In genomic region chr3:112979244-112979832, GRCh38 we compare ENCODE assay signal across 8 cellular contexts. TPM values are rescaled to one million over a fixed set of nuclear protein-coding genes. Genes with fewer than 3 reads are reported as not detected.
DNase-seq lines count a peak whose midpoint lies in the region; ATAC-seq and TF ChIP-seq lines count a peak whose summit lies in the region.

No MANE protein-coding gene starts in this region.

- TF ChIP-seq RAD21 in HCT116 (IDR thresholded peaks at IDR 0.05; ENCODE audit: low read depth), result peak; percentile 69

- TF ChIP-seq EP300 in sigmoid colon (IDR thresholded peaks at IDR 0.05), result no peak

- no peaks in the 10 kb centered on the region for H3K36me3 ChIP-seq in CD8-positive, alpha-beta T cell (ENCODE audit: insufficient read depth, low read length)
- H3K36me3 ChIP-seq in HCT116 (ENCODE audit: control insufficient read depth in 1 of 2, insufficient read depth in 2 of 2, low read length in 2 of 2), result no peaks in the 10 kb centered on the region
- H3K36me3 ChIP-seq in RWPE2 (ENCODE audit: low read depth), result no peaks in the 10 kb centered on the region
- no peaks in the 10 kb centered on the region for H3K36me3 ChIP-seq in sigmoid colon

- H3K27me3 Mint-ChIP-seq in CD8-positive, alpha-beta T cell (ENCODE audit: low read depth), result no peaks in the 10 kb centered on the region
- H3K27me3 Mint-ChIP-seq in T-helper 2 cell treated with Interferon-gamma antibody and Interleukin-4, amounts not matched to agents 5 μg/mL and 100 μg/mL, for 36 hours (ENCODE audit: low read depth), result peaks cover 3% of the 10 kb centered on the region

- CTCF ChIA-PET in CD8-positive, alpha-beta T cell (lab: Charles Lee), result interaction anchor here (0.6 to 6.0 kb wide), 27 partner anchors 10 to 407 kb away, joined by 3 to 141 read pairs (median 4); partner anchors contain the start of genes CD200R1L and GTPBP8
- CTCF ChIA-PET in HCT116 (lab: Charles Lee), result interaction anchor here (0.6 to 2.4 kb wide), 17 partner anchors 9 to 598 kb away, joined by 3 to 32 read pairs (median 4); partner anchors contain the start of genes ATG3, GTPBP8 and SLC35A5

- POLR2A ChIA-PET in CD8-positive, alpha-beta T cell (lab: Charles Lee), result interaction anchor here (0.6 to 1.6 kb wide), 5 partner anchors 11 to 303 kb away, joined by 3 to 7 read pairs (median 3); partner anchors contain the start of gene GTPBP8
- POLR2A ChIA-PET in HCT116 (lab: Charles Lee), result interaction anchor here (1.2 to 1.5 kb wide), 3 partner anchors 12 to 338 kb away, joined by 4 to 8 read pairs (median 7); partner anchors contain the start of gene GTPBP8

- H3K4me1 Mint-ChIP-seq in CD8-positive, alpha-beta T cell (ENCODE audit: low read depth), result peaks cover 56% of the 10 kb centered on the region
- H3K4me1 Mint-ChIP-seq in T-helper 2 cell treated with Interferon-gamma antibody and Interleukin-4, amounts not matched to agents 5 μg/mL and 100 μg/mL, for 36 hours (ENCODE audit: low read depth), result peaks cover 53% of the 10 kb centered on the region

- H2AFZ ChIP-seq in HCT116 (ENCODE audit: low read depth, low read length, poor library complexity, severe bottlenecking), result peak overlapping the region; percentile 81

- no peak overlapping the region for H3K9ac ChIP-seq in HCT116 (ENCODE audit: low read length)

- H3K36me3 Mint-ChIP-seq in CD8-positive, alpha-beta T cell, result no peaks in the 10 kb centered on the region
- H3K36me3 Mint-ChIP-seq in T-helper 2 cell treated with Interferon-gamma antibody and Interleukin-4, amounts not matched to agents 5 μg/mL and 100 μg/mL, for 36 hours (ENCODE audit: low read depth), result no peaks in the 10 kb centered on the region

- H3K9me2 ChIP-seq in HCT116 (ENCODE audit: insufficient read depth), result no peaks in the 10 kb centered on the region

- H3K79me2 ChIP-seq in HCT116 (ENCODE audit: insufficient read depth, low read length), result no peaks in the 10 kb centered on the region

- TF ChIP-seq POLR2A in HCT116 (IDR thresholded peaks at IDR 0.05; ENCODE audit: borderline replicate concordance, extremely low read depth, insufficient read depth, insufficient read length) (no peak), sigmoid colon (IDR thresholded peaks at IDR 0.05) (no peak)

- no TSS peak for BruUV-seq in HCT116 (replicated peaks; lab: Mats Ljungman, UMichigan)

- RAD21 ChIA-PET in HCT116 (lab: Charles Lee; ENCODE audit: low non-redundant PET in 1 of 2, low total read pairs in 2 of 2, uncharacterized antibody in 2 of 2, unreplicated experiment in 2 of 2), result interaction anchor here (0.8 to 1.5 kb wide), 4 partner anchors 245 to 338 kb away, joined by 3 to 6 read pairs (median 4); no protein-coding TSS in a partner anchor

- no peak overlapping the region for H3K4me2 ChIP-seq in HCT116 (ENCODE audit: low read length)

- peak; percentile 37 for ATAC-seq in CD8-positive, alpha-beta T cell
- peak; percentile 34; the same call in 1 of the 2 replicates for ATAC-seq in HCT116
- no peak for ATAC-seq in RWPE2 (ENCODE audit: low read depth)

- H3K4me3 ChIP-seq in CD8-positive, alpha-beta T cell (ENCODE audit: low read depth, low read length), result no peak overlapping the region
- H3K4me3 ChIP-seq in HCT116 (replicated peaks in 1 of 2; ENCODE audit: low read depth in 1 of 2, low read length in 2 of 2), result no peak overlapping the region
- no peak overlapping the region for H3K4me3 ChIP-seq in RWPE2 (ENCODE audit: severe bottlenecking)
- H3K4me3 ChIP-seq in fibroblast of pulmonary artery (replicated peaks; ENCODE audit: low read depth, low read length), result no peak overlapping the region
- H3K4me3 ChIP-seq in sigmoid colon, result no peak overlapping the region

- no peak overlapping the region for H3K27ac ChIP-seq in CD8-positive, alpha-beta T cell (ENCODE audit: low read depth, low read length)
- H3K27ac ChIP-seq in HCT116 (ENCODE audit: low read depth, low read length) (no peak overlapping the region), RWPE2 (ENCODE audit: poor library complexity, severe bottlenecking) (no peak overlapping the region), sigmoid colon (no peak overlapping the region)

- peak in 1 of 7 experiments; percentile 37 for DNase-seq in CD8-positive, alpha-beta T cell
- DNase-seq in HCT116 (ENCODE audit: low read depth, low spot score), result peak; percentile 13
- DNase-seq in RWPE2 (ENCODE audit: low spot score), result no peak
- DNase-seq in fibroblast of pulmonary artery (ENCODE audit: low read depth), result peak; percentile 56
- DNase-seq in sigmoid colon, result no peak
- no peak for DNase-seq in hepatic stellate cell (ENCODE audit: low spot score)
- no peak for DNase-seq in T-helper 2 cell treated with Interferon-gamma antibody and Interleukin-4, amounts not matched to agents 5 μg/mL and 100 μg/mL, for 36 hours (ENCODE audit: low spot score)
- DNase-seq in T-helper 9 cell, result no peak

- H3K27ac Mint-ChIP-seq in CD8-positive, alpha-beta T cell, result no peak overlapping the region
- no peak overlapping the region for H3K27ac Mint-ChIP-seq in T-helper 2 cell treated with Interferon-gamma antibody and Interleukin-4, amounts not matched to agents 5 μg/mL and 100 μg/mL, for 36 hours

- peaks cover 38% of the 10 kb centered on the region for H3K4me1 ChIP-seq in CD8-positive, alpha-beta T cell (ENCODE audit: insufficient read depth, low read length)
- H3K4me1 ChIP-seq in HCT116 (ENCODE audit: control insufficient read depth in 1 of 2, insufficient read depth in 2 of 2, low read length in 2 of 2) (no peaks in the 10 kb centered on the region), RWPE2 (ENCODE audit: insufficient read depth, poor library complexity, severe bottlenecking) (no peaks in the 10 kb centered on the region), sigmoid colon (peaks cover 0 to 1% (median 0%) of the 10 kb centered on the region in 4 donors)

- WGBS in sigmoid colon, 2 donors, result 65 to 88% methylated on average over 1 of the region's 1 CpG

- TF ChIP-seq CTCF in CD8-positive, alpha-beta T cell (IDR thresholded peaks at IDR 0.05), result peak; percentile 93
- TF ChIP-seq CTCF in HCT116 (IDR thresholded peaks at IDR 0.05 in 2 of 3, conservative IDR thresholded peaks at IDR 0.05 in 1 of 3; ENCODE audit: borderline replicate concordance in 1 of 3, insufficient read depth in 1 of 3, low read depth in 2 of 3, low read length in 2 of 3) (peak; percentile 42 to 77 (median 66); a peak in 5 of 6 replicates), RWPE2 (IDR thresholded peaks at IDR 0.05; ENCODE audit: poor library complexity, severe bottlenecking) (peak; percentile 85), fibroblast of pulmonary artery (IDR thresholded peaks at IDR 0.05; ENCODE audit: low read length, missing control alignments) (peak; percentile 63), sigmoid colon (IDR thresholded peaks at IDR 0.05) (peak; percentile 46 to 69 (median 50))

- no peaks in the 10 kb centered on the region for H3K27me3 ChIP-seq in CD8-positive, alpha-beta T cell (ENCODE audit: insufficient read depth, low read length)
- H3K27me3 ChIP-seq in HCT116 (ENCODE audit: insufficient read depth, low read length), result no peaks in the 10 kb centered on the region
- H3K27me3 ChIP-seq in RWPE2 (ENCODE audit: insufficient read depth, poor library complexity, severe bottlenecking), result no peaks in the 10 kb centered on the region
- H3K27me3 ChIP-seq in sigmoid colon, result no peaks in the 10 kb centered on the region

- H3K9me3 ChIP-seq in CD8-positive, alpha-beta T cell (ENCODE audit: low read length), result no peaks in the 10 kb centered on the region
- H3K9me3 ChIP-seq in HCT116 (ENCODE audit: control insufficient read depth in 1 of 2, insufficient read depth in 1 of 2, low read depth in 1 of 2, low read length in 2 of 2) (no peaks in the 10 kb centered on the region), RWPE2 (ENCODE audit: severe bottlenecking) (no peaks in the 10 kb centered on the region), sigmoid colon (no peaks in the 10 kb centered on the region)

- H3K9me3 Mint-ChIP-seq in CD8-positive, alpha-beta T cell, result no peaks in the 10 kb centered on the region
- no peaks in the 10 kb centered on the region for H3K9me3 Mint-ChIP-seq in T-helper 2 cell treated with Interferon-gamma antibody and Interleukin-4, amounts not matched to agents 5 μg/mL and 100 μg/mL, for 36 hours

- no peak overlapping the region for H3K4me3 Mint-ChIP-seq in CD8-positive, alpha-beta T cell
- H3K4me3 Mint-ChIP-seq in T-helper 2 cell treated with Interferon-gamma antibody and Interleukin-4, amounts not matched to agents 5 μg/mL and 100 μg/mL, for 36 hours, result no peak overlapping the region

- H4K20me1 ChIP-seq in HCT116 (ENCODE audit: insufficient read depth), result no peaks in the 10 kb centered on the region

- intact Hi-C loops in CD8-positive, alpha-beta T cell (cut with DNase I, micrococcal nuclease), result loop anchor here (1.0 kb wide), 4 partner anchors 9 to 397 kb away; no protein-coding TSS in a partner anchor
- intact Hi-C loops in HCT116 (cut with micrococcal nuclease) (loop anchor here (1.0 to 10.0 kb wide), 4 partner anchors 245 to 865 kb away; no protein-coding TSS in a partner anchor), sigmoid colon (cut with DNase I) (loop anchor here (1.0 to 5.0 kb wide), 2 partner anchors 242 to 336 kb away; no protein-coding TSS in a partner anchor)

TF ChIP-seq in HCT116, 20 proteins besides CTCF, POLR2A, EP300 and RAD21 (continues in another document):
- TF ChIP-seq TCF7L2 (IDR thresholded peaks at IDR 0.05; ENCODE audit: borderline replicate concordance, extremely low read depth, insufficient read depth, insufficient read length), result no peak
- TF ChIP-seq EGR1 (IDR thresholded peaks at IDR 0.05; ENCODE audit: low read depth), result no peak
- no peak for TF ChIP-seq CEBPB (IDR thresholded peaks at IDR 0.05; ENCODE audit: low read depth)
- no peak for TF ChIP-seq CBX3 (IDR thresholded peaks at IDR 0.05; ENCODE audit: low read depth)
- no peak for TF ChIP-seq ZFX (IDR thresholded peaks at IDR 0.05)
- TF ChIP-seq MAX (IDR thresholded peaks at IDR 0.05), result no peak
- TF ChIP-seq JUND (IDR thresholded peaks at IDR 0.05), result no peak
- no peak for TF ChIP-seq ELF1 (IDR thresholded peaks at IDR 0.05; ENCODE audit: borderline replicate concordance, low read depth)
- TF ChIP-seq SRF (IDR thresholded peaks at IDR 0.05; ENCODE audit: low read depth), result no peak
- TF ChIP-seq EZH2 (IDR thresholded peaks at IDR 0.05), result no peak
- no peak for TF ChIP-seq SIN3A (IDR thresholded peaks at IDR 0.05; ENCODE audit: low read depth)

RNA-seq across cellular contexts. Expression of gene CD200R1, which starts 4.4 kb away (rescaled TPM):
- 1 to 10 TPM; 1.5 to 2.2 TPM for total RNA-seq in CD8-positive, alpha-beta T cell
- total RNA-seq in HCT116 (2021; ENCODE audit: unreplicated experiment) (not detected), sigmoid colon (1 to 10 TPM in 3 of 4 donors, not detected in 1; 1.4 to 5.0 (median 2.5) TPM)
- 0.03 TPM in 1 of 2 replicates, not detected in the other for polyA plus RNA-seq in HCT116 (2012)
- under 1 TPM; 0.60 to 0.92 (median 0.83) TPM for polyA plus RNA-seq in sigmoid colon

RNA-seq across cellular contexts. Expression of gene GTPBP8, which starts 11.4 kb away (rescaled TPM):
- 10 to 100 TPM; 20.1 to 22.3 TPM for total RNA-seq in CD8-positive, alpha-beta T cell
- 16.4 TPM for total RNA-seq in HCT116 (2021; ENCODE audit: unreplicated experiment)
- polyA plus RNA-seq in HCT116 (2012), result 11.7 and 15.8 TPM in 2 replicates
- 10 to 100 TPM; 20.4 to 38.2 (median 32.8) TPM for total RNA-seq in sigmoid colon
- polyA plus RNA-seq in sigmoid colon, result 10 to 100 TPM; 11.3 to 20.6 (median 16.8) TPM

Comparison
In these comparisons a context has a peak if more than half of its experiments do, and no peak if none do; other contexts are left out.
1. DNase-seq: peak in HCT116 (single experiment) and fibroblast of pulmonary artery (single experiment); none in RWPE2 (single experiment), sigmoid colon (single experiment), hepatic stellate cell (single experiment), T-helper 2 cell treated with Interferon-gamma antibody and Interleukin-4, amounts not matched to agents 5 μg/mL and 100 μg/mL, for 36 hours (single experiment) and T-helper 9 cell (single experiment).
2. Peak in every context shown above with its lines, with median percentiles within 50 percentile points of each other: CTCF ChIP-seq.